ENCODE assay signal across 19 cellular contexts in the genomic region with DNA sequence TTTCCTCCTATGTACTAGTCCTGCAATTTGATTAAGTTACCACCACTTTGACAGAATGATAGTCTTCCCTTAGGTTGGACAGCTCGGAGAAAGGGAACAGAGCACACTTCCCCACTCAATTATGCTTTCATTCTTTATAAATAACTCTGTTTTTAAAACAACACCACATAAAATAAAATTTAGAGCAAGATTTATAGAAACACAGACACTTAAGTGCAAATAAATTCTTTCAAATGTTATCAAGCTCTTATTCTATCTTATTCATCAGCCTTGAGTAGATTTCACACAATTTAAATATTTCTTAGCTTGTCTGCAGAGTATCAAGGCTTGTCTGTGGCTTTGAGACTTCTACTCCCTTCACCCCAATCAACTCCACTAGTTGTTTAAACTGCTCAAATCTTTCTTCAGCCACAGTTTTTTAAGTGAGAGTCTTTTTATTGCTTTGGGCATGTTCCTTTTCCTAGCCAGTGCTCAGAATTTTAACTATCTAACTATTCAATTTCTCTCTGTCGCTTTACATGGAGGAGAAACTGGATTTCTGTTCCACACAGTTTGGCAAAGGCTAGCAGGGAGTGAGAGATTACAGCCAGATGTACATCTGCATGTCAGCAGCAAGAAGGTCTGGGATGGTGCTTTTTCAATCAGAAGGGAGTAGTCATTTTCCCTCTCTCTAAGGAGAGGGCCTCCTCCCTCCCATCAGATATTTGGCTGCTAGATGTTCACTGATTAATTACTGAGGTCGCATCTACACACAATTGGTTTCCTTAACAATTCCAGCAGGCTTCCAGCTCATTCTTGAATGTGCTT. TPM values are rescaled to one million over a fixed set of nuclear protein-coding genes. Genes with fewer than 3 reads are reported as not detected.
DNase-seq lines count a peak whose midpoint lies in the region; ATAC-seq, FAIRE-seq and TF ChIP-seq lines count a peak whose summit lies in the region.
"Had no signal": no experiment of that assay in that cellular context is flagged by ENCODE, and none has a peak within 500 bp of the region (broad histone marks: within the 10 kb centered on the region; RNA-seq: fewer than 3 reads in every experiment).

No MANE protein-coding gene starts in this region.

- no TSS peak for BruUV-seq in PC-3 (replicated peaks; lab: Mats Ljungman, UMichigan)

- CTCF ChIA-PET in A549 (lab: Yijun Ruan, JAX), result interaction anchor here (1.6 to 2.3 kb wide), 2 partner anchors 20 to 43 kb away, joined by 4 to 8 read pairs; no protein-coding TSS in a partner anchor
- CTCF ChIA-PET in PC-3 (lab: Charles Lee), result no interaction called here

- no peak for TF ChIP-seq CTCF in A549 (IDR thresholded peaks at IDR 0.05)
- no peak for TF ChIP-seq CTCF in fibroblast of villous mesenchyme (IDR thresholded peaks at IDR 0.05; ENCODE audit: insufficient read depth, low read depth, low read length)
- no peak for TF ChIP-seq CTCF in PC-3 (conservative IDR thresholded peaks at IDR 0.05; ENCODE audit: low read depth, low read length)

- intact Hi-C loops in PC-3 (cut with micrococcal nuclease), result no loop called here

- POLR2A ChIA-PET in A549 (lab: Yijun Ruan, JAX) (no interaction called here), PC-3 (lab: Charles Lee; ENCODE audit: unreplicated experiment) (no interaction called here)

- no peak for TF ChIP-seq RAD21 in A549 (conservative IDR thresholded peaks at IDR 0.05 in 1 of 2, IDR thresholded peaks at IDR 0.05 in 1 of 2)

- H3K36me3 ChIP-seq in PC-3 (ENCODE audit: low read depth, low read length), result no peaks in the 10 kb centered on the region
- H3K36me3 ChIP-seq: BLaER1, SJCRH30 had no signal

- TF ChIP-seq POLR2A in A549 (IDR thresholded peaks at IDR 0.05; ENCODE audit: low read length), result no peak

- peak; percentile 65 for FAIRE-seq in A549 (lab: Jason Lieb, UNC)

- H2AFZ ChIP-seq in PC-3 (ENCODE audit: low read length), result no peak overlapping the region

- no peaks in the 10 kb centered on the region for H4K20me1 ChIP-seq in PC-3 (ENCODE audit: low read length)

- H3K9me3 ChIP-seq in A549, result no peaks in the 10 kb centered on the region
- no peaks in the 10 kb centered on the region for H3K9me3 ChIP-seq in PC-3 (ENCODE audit: low read length)
- H3K9me3 ChIP-seq: BLaER1, SJCRH30 had no signal

- ATAC-seq in A549 (no peak), HG03520 (IDR thresholded peaks at IDR 0.05; ENCODE audit: unreplicated experiment) (no peak), PC-3 (no peak), HG03457 (IDR thresholded peaks at IDR 0.05; ENCODE audit: unreplicated experiment) (no peak)

- TF ChIP-seq EP300 in A549 (IDR thresholded peaks at IDR 0.05), result no peak

- H3K27ac ChIP-seq in A549, result peak overlapping the region in 1 of 2 experiments; percentile 58; a peak in 1 of 6 replicates
- H3K27ac ChIP-seq in PC-3 (ENCODE audit: low read length), result no peak overlapping the region
- H3K27ac ChIP-seq: BLaER1, KMS-11, SJCRH30 had no signal

- no peaks in the 10 kb centered on the region for H3K9me2 ChIP-seq in PC-3 (replicated peaks; ENCODE audit: low read length)

- H3K79me2 ChIP-seq in PC-3 (ENCODE audit: low read length), result no peaks in the 10 kb centered on the region

- 67% methylated on average over 3 of the region's 3 CpGs for WGBS in A549 (ENCODE audit: missing lambda C conversion rate)

- no peaks in the 10 kb centered on the region for H3F3A ChIP-seq in PC-3 (ENCODE audit: low read length, unreplicated experiment)

- no peaks in the 10 kb centered on the region for H3K27me3 ChIP-seq in PC-3 (ENCODE audit: low read length)
- H3K27me3 ChIP-seq: SJCRH30 had no signal

- H3K4me2 ChIP-seq in A549 (no peak overlapping the region), PC-3 (ENCODE audit: low read length) (no peak overlapping the region)
- H3K4me2 ChIP-seq: BLaER1, KMS-11 had no signal

- no peak overlapping the region for H3K4me3 ChIP-seq in A549
- no peak overlapping the region for H3K4me3 ChIP-seq in fibroblast of villous mesenchyme (ENCODE audit: low read depth, low read length)
- no peak overlapping the region for H3K4me3 ChIP-seq in PC-3 (ENCODE audit: low read length)
- H3K4me3 ChIP-seq: BLaER1, SJCRH30 had no signal

- DNase-seq in A549 (ENCODE audit: low read depth in 1 of 2, low spot score in 1 of 2) (no peak), AG20443 (ENCODE audit: low spot score) (peak; percentile 27), SK-N-DZ (ENCODE audit: low spot score) (peak; percentile 67), fibroblast of villous mesenchyme (ENCODE audit: low read depth) (peak; percentile 48), PC-3 (no peak)
- DNase-seq: CD8-positive, alpha-beta memory T cell; GOT3; HFFc6; MM.1S; NCI-H1105 treated with DMSO at 0.1 percent for 48 hours; NCI-H187 treated with DMSO at 0.1 percent for 48 hours; NCI-H526 treated with DMSO at 0.1 percent for 48 hours; RPMI8226; SJCRH30 had no signal

- H3K9ac ChIP-seq in PC-3 (ENCODE audit: low read length), result no peak overlapping the region
- H3K9ac ChIP-seq: BLaER1, KMS-11 had no signal

- H3K4me1 ChIP-seq in A549 (no peaks in the 10 kb centered on the region), PC-3 (ENCODE audit: insufficient read depth, low read length) (no peaks in the 10 kb centered on the region)
- H3K4me1 ChIP-seq: SJCRH30 had no signal

TF ChIP-seq in A549, 52 proteins besides CTCF, POLR2A, EP300 and RAD21:
- TF ChIP-seq CHD2 (IDR thresholded peaks at IDR 0.05; ENCODE audit: low read length, partially characterized antibody) (no peak), RNF2 (IDR thresholded peaks at IDR 0.05; ENCODE audit: borderline replicate concordance, low read depth) (no peak), GATA3 (IDR thresholded peaks at IDR 0.05; ENCODE audit: borderline replicate concordance) (no peak), HEYL (CRISPR knock-in tag; IDR thresholded peaks at IDR 0.05) (no peak), PHF8 (IDR thresholded peaks at IDR 0.05; ENCODE audit: borderline replicate concordance, low read depth) (no peak), CBX2 (IDR thresholded peaks at IDR 0.05; ENCODE audit: borderline replicate concordance, low read depth) (no peak), RARB (CRISPR knock-in tag; IDR thresholded peaks at IDR 0.05) (no peak), EHF (CRISPR knock-in tag; IDR thresholded peaks at IDR 0.05) (no peak)
- TF ChIP-seq, protein P1, sequence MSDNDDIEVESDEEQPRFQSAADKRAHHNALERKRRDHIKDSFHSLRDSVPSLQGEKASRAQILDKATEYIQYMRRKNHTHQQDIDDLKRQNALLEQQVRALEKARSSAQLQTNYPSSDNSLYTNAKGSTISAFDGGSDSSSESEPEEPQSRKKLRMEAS (IDR thresholded peaks at IDR 0.05), result no peak
- TF ChIP-seq, protein P2, sequence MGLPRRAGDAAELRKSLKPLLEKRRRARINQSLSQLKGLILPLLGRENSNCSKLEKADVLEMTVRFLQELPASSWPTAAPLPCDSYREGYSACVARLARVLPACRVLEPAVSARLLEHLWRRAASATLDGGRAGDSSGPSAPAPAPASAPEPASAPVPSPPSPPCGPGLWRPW (IDR thresholded peaks at IDR 0.05), result no peak
- TF ChIP-seq, protein P3, sequence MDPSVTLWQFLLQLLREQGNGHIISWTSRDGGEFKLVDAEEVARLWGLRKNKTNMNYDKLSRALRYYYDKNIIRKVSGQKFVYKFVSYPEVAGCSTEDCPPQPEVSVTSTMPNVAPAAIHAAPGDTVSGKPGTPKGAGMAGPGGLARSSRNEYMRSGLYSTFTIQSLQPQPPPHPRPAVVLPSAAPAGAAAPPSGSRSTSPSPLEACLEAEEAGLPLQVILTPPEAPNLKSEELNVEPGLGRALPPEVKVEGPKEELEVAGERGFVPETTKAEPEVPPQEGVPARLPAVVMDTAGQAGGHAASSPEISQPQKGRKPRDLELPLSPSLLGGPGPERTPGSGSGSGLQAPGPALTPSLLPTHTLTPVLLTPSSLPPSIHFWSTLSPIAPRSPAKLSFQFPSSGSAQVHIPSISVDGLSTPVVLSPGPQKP (IDR thresholded peaks at IDR 0.05; ENCODE audit: low read depth, low read length), result no peak
- TF ChIP-seq, protein P4, sequence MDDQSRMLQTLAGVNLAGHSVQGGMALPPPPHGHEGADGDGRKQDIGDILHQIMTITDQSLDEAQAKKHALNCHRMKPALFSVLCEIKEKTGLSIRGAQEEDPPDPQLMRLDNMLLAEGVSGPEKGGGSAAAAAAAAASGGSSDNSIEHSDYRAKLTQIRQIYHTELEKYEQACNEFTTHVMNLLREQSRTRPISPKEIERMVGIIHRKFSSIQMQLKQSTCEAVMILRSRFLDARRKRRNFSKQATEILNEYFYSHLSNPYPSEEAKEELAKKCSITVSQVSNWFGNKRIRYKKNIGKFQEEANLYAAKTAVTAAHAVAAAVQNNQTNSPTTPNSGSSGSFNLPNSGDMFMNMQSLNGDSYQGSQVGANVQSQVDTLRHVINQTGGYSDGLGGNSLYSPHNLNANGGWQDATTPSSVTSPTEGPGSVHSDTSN (IDR thresholded peaks at IDR 0.05), result no peak

RNA-seq across cellular contexts. Expression of a gene that starts 53.1 kb away (rescaled TPM):
- polyA plus RNA-seq in A549 (2011; rRNA removed), result 2.6 and 2.9 TPM in 2 replicates
- polyA plus RNA-seq in A549 (2012; cell fraction: cytosol; rRNA removed), result 2.1 and 2.4 TPM in 2 replicates
- polyA plus RNA-seq in A549 (2012; cell fraction: nucleus; rRNA removed), result 2.8 and 3.3 TPM in 2 replicates
- polyA plus RNA-seq in A549 (2017; fragmentation: RNase III; extraction: RNeasy Plus Mini Kit Qiagen cat#74134 plus additional on column Dnase treatment), result 0.79 to 1.4 TPM (median 0.87 TPM) in 3 replicates
- polyA minus RNA-seq in A549 (2011; rRNA and poly(A)+ RNA removed), result 1.7 and 2.0 TPM in 2 replicates
- polyA plus RNA-seq in SK-N-DZ (2014; cell fraction: cytosol; rRNA removed), result 4.8 and 6.7 TPM in 2 replicates
- polyA plus RNA-seq in SK-N-DZ (2014; cell fraction: nucleus; rRNA removed), result 1.0 and 2.4 TPM in 2 replicates
- total RNA-seq in fibroblast of villous mesenchyme, result 0.32 and 0.43 TPM in 2 replicates
- 1.8 and 2.6 TPM in 2 replicates for total RNA-seq in PC-3 (2014; rRNA removed)
- total RNA-seq: CD8-positive, alpha-beta memory T cell; Daoy had no signal
- polyA plus RNA-seq: CD8-positive, alpha-beta memory T cell had no signal

Comparison
In these comparisons a context has a peak if more than half of its experiments do, and no peak if none do; other contexts are left out.
1. DNase-seq: peak in AG20443 (single experiment), SK-N-DZ (single experiment) and fibroblast of villous mesenchyme (single experiment); none in A549 (0 of 2) and PC-3 (single experiment).